Comparison of ENCODE assay signal across 1 cellular context in genomic region chr3:109353057-109353456, GRCh38.
TF ChIP-seq lines count a peak whose summit lies in the region.

No MANE protein-coding gene starts in this region.

TF ChIP-seq in A549, 52 proteins besides CTCF, POLR2A, EP300 and RAD21 (continued from another document):
- TF ChIP-seq REST (IDR thresholded peaks at IDR 0.05) (no peak), CBX8 (IDR thresholded peaks at IDR 0.05) (no peak), BHLHE40 (IDR thresholded peaks at IDR 0.05; ENCODE audit: low read depth, low read length) (no peak), RCOR1 (IDR thresholded peaks at IDR 0.05; ENCODE audit: low read depth, low read length) (no peak), HES2 (IDR thresholded peaks at IDR 0.05) (no peak), PBX3 (IDR thresholded peaks at IDR 0.05) (no peak), ZSCAN20 (CRISPR knock-in tag; IDR thresholded peaks at IDR 0.05) (no peak), KDM1A (IDR thresholded peaks at IDR 0.05; ENCODE audit: low read depth) (no peak)
